39 cellular contexts compared by ENCODE assay signal in the genomic region with DNA sequence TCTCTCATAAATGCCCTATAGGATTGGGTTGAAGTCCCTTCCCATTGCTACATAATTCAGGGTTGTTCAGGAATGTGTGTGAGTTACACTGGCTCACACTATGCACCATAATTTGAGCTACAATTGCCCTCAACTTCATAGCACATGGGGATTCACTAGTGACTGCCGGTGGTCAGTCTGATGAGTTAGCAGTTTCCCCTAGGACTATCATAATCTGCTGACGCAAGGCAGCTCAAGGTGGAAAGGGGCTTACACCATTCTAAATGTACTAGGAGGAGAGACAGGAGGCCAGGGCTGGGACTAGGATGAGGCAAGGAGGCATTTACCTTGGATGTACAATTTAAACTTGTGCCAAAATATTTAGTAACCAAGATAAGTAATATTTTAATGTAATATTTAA.
"Had no signal": no experiment of that assay in that cellular context is flagged by ENCODE, and none has a peak within 500 bp of the region (broad histone marks: within the 10 kb centered on the region; RNA-seq: fewer than 3 reads in every experiment).

No MANE protein-coding gene starts in this region.

- H3K27me3 Mint-ChIP-seq: activated naive CD8-positive, alpha-beta T cell treated with anti-CD3 and anti-CD28 coated beads, Interleukin-2, amount 50 U/mL, for 24 hours; brain; central memory CD8-positive, alpha-beta T cell had no signal

- H3K36me3 Mint-ChIP-seq: activated naive CD8-positive, alpha-beta T cell; activated naive CD8-positive, alpha-beta T cell treated with anti-CD3 and anti-CD28 coated beads, Interleukin-2, amount 10 ng/mL, durations not matched to agents 7 days and 5 days; brain had no signal

- H3K4me3 ChIP-seq: adrenal gland, ascending aorta, body of pancreas, breast epithelium, cardiac muscle cell had no signal

- H3K27me3 ChIP-seq: adrenal gland, ascending aorta, body of pancreas, brain microvascular endothelial cell, breast epithelium, cardiac muscle cell had no signal

- H3K4me3 Mint-ChIP-seq: activated naive CD4-positive, alpha-beta T cell treated with anti-CD3 and anti-CD28 coated beads for 36 hours; activated naive CD4-positive, alpha-beta T cell treated with anti-CD3 and anti-CD28 coated beads, Interleukin-2, amount 50 U/mL, for 24 hours; activated naive CD8-positive, alpha-beta T cell; activated naive CD8-positive, alpha-beta T cell treated with anti-CD3 and anti-CD28 coated beads for 36 hours; activated naive CD8-positive, alpha-beta T cell treated with anti-CD3 and anti-CD28 coated beads, Interleukin-2, amount 10 ng/mL, durations not matched to agents 7 days and 5 days; activated naive CD8-positive, alpha-beta T cell treated with anti-CD3 and anti-CD28 coated beads, Interleukin-2, amount 50 U/mL, for 24 hours; activated T-cell treated with anti-CD3 and anti-CD28 coated beads, Interleukin-2, amount 50 U/mL, for 24 hours; activated T-cell treated with anti-CD3 and anti-CD28 coated beads, Interleukin-2, amount 50 U/mL, for 4 hours; activated T-cell treated with anti-CD3 and anti-CD28 coated beads, Interleukin-2, amount 50 U/mL, for 72 hours; activated T-helper 1 cell treated with anti-CD3 and anti-CD28 coated beads, Interleukin-12 subunit alpha, Interleukin-12 subunit beta, Interleukin-2, Interleukin-4 antibody, amounts not matched to agents 30 ng/mL and 10 ng/mL and 1 ng/mL, durations not matched to agents 14 hours and 24 hours and 36 hours; activated T-helper 17 cell treated with anti-CD3 and anti-CD28 coated beads, Interleukin-2, amount 50 U/mL, for 72 hours; brain; central memory CD8-positive, alpha-beta T cell had no signal

- H3K27ac ChIP-seq: adrenal gland, ascending aorta, body of pancreas, brain microvascular endothelial cell, breast epithelium, cardiac muscle cell had no signal

- ATAC-seq: activated naive CD8-positive, alpha-beta T cell treated with anti-CD3 and anti-CD28 coated beads, Interleukin-2, amount 50 U/mL, for 24 hours; activated T-cell treated with anti-CD3 and anti-CD28 coated beads, Interleukin-2, amount 50 U/mL, for 4 hours; activated T-cell treated with anti-CD3 and anti-CD28 coated beads, Interleukin-2, amount 50 U/mL, for 72 hours; activated T-helper 17 cell treated with anti-CD3 and anti-CD28 coated beads, Interleukin-2, amount 50 U/mL, for 72 hours; body of pancreas had no signal

- H3K36me3 ChIP-seq: adrenal gland, ascending aorta, brain microvascular endothelial cell, breast epithelium, cardiac muscle cell had no signal

- H3K4me1 Mint-ChIP-seq: activated naive CD4-positive, alpha-beta T cell treated with anti-CD3 and anti-CD28 coated beads, Interleukin-2, amount 50 U/mL, for 24 hours; activated naive CD8-positive, alpha-beta T cell treated with anti-CD3 and anti-CD28 coated beads for 36 hours; activated naive CD8-positive, alpha-beta T cell treated with anti-CD3 and anti-CD28 coated beads, Interleukin-2, amount 10 ng/mL, durations not matched to agents 7 days and 5 days; activated naive CD8-positive, alpha-beta T cell treated with anti-CD3 and anti-CD28 coated beads, Interleukin-2, amount 50 U/mL, for 24 hours; activated T-helper 17 cell treated with anti-CD3 and anti-CD28 coated beads, Interleukin-2, amount 50 U/mL, for 72 hours; central memory CD8-positive, alpha-beta T cell had no signal

- H3K9me3 Mint-ChIP-seq: activated naive CD8-positive, alpha-beta T cell treated with anti-CD3 and anti-CD28 coated beads, Interleukin-2, amount 10 ng/mL, durations not matched to agents 7 days and 5 days; activated T-cell treated with anti-CD3 and anti-CD28 coated beads, Interleukin-2, amount 50 U/mL, for 4 hours; activated T-helper 2 cell treated with anti-CD3 and anti-CD28 coated beads, Interferon-gamma antibody, Interleukin-2, Interleukin-4, amounts not matched to agents 10 μg/mL and 5 μg/mL and 100 μg/mL, durations not matched to agents 14 hours and 24 hours and 36 hours had no signal

- H3K27ac Mint-ChIP-seq: activated naive CD4-positive, alpha-beta T cell treated with anti-CD3 and anti-CD28 coated beads for 36 hours; activated naive CD4-positive, alpha-beta T cell treated with anti-CD3 and anti-CD28 coated beads, Interleukin-2, amount 50 U/mL, for 24 hours; activated naive CD8-positive, alpha-beta T cell; activated naive CD8-positive, alpha-beta T cell treated with anti-CD3 and anti-CD28 coated beads for 36 hours; activated naive CD8-positive, alpha-beta T cell treated with anti-CD3 and anti-CD28 coated beads, Interleukin-2, amount 10 ng/mL, durations not matched to agents 7 days and 5 days; activated naive CD8-positive, alpha-beta T cell treated with anti-CD3 and anti-CD28 coated beads, Interleukin-2, amount 50 U/mL, for 24 hours; activated T-cell treated with anti-CD3 and anti-CD28 coated beads, Interleukin-2, amount 50 U/mL, for 24 hours; activated T-cell treated with anti-CD3 and anti-CD28 coated beads, Interleukin-2, amount 50 U/mL, for 72 hours; activated T-helper 1 cell treated with anti-CD3 and anti-CD28 coated beads, Interleukin-12 subunit alpha, Interleukin-12 subunit beta, Interleukin-2, Interleukin-4 antibody, amounts not matched to agents 30 ng/mL and 10 ng/mL and 1 ng/mL, durations not matched to agents 14 hours and 24 hours and 36 hours; activated T-helper 17 cell treated with anti-CD3 and anti-CD28 coated beads, Interleukin-2, amount 50 U/mL, for 72 hours; activated T-helper 2 cell treated with anti-CD3 and anti-CD28 coated beads, Interferon-gamma antibody, Interleukin-2, Interleukin-4, amounts not matched to agents 10 μg/mL and 5 μg/mL and 100 μg/mL, durations not matched to agents 14 hours and 24 hours and 36 hours; brain had no signal

- DNase-seq: activated effector memory CD4-positive, alpha-beta T cell treated with anti-CD3 and anti-CD28 coated beads, Interleukin-2, amount 50 U/mL, for 16 hours; activated effector memory CD4-positive, alpha-beta T cell treated with Interleukin-2 at 50 U/mL for 16 hours; activated gamma-delta T cell; activated gamma-delta T cell treated with Interleukin-2 at 50 U/mL for 16 hours; activated naive CD4-positive, alpha-beta T cell; activated naive CD4-positive, alpha-beta T cell treated with anti-CD3 and anti-CD28 coated beads for 36 hours; activated naive CD4-positive, alpha-beta T cell treated with anti-CD3 and anti-CD28 coated beads, Interleukin-2, amount 50 U/mL, for 16 hours; activated naive CD4-positive, alpha-beta T cell treated with Interleukin-2 at 50 U/mL for 16 hours; activated naive CD8-positive, alpha-beta T cell treated with anti-CD3 and anti-CD28 coated beads for 36 hours; activated naive CD8-positive, alpha-beta T cell treated with anti-CD3 and anti-CD28 coated beads, Interleukin-2, amount 10 ng/mL, durations not matched to agents 7 days and 5 days; activated naive CD8-positive, alpha-beta T cell treated with anti-CD3 and anti-CD28 coated beads, Interleukin-2, amount 50 U/mL, for 24 hours; activated T-cell treated with anti-CD3 and anti-CD28 coated beads for 4 hours; activated T-cell treated with anti-CD3 and anti-CD28 coated beads, Interleukin-2, amount 50 U/mL, for 1 hour; activated T-cell treated with anti-CD3 and anti-CD28 coated beads, Interleukin-2, amount 50 U/mL, for 24 hours; activated T-cell treated with anti-CD3 and anti-CD28 coated beads, Interleukin-2, amount 50 U/mL, for 4 hours; activated T-cell treated with anti-CD3 and anti-CD28 coated beads, Interleukin-2, amount 50 U/mL, for 48 hours; activated T-cell treated with anti-CD3 and anti-CD28 coated beads, Interleukin-2, amount 50 U/mL, for 72 hours; adrenal gland; amniotic stem cell; amygdala; anterior cingulate cortex; aorta; body of pancreas; brain microvascular endothelial cell; caudate nucleus; central memory CD4-positive, alpha-beta T cell; cerebellar nuclear complex had no signal

- FAIRE-seq: astrocyte, bronchial epithelial cell had no signal

- H3K4me1 ChIP-seq: adrenal gland, ascending aorta, breast epithelium had no signal

- H3K9me3 ChIP-seq: ascending aorta, body of pancreas had no signal
